23 cellular contexts compared by ENCODE assay signal in genomic region chr14:63603749-63604277, GRCh38. TPM values are rescaled to one million over a fixed set of nuclear protein-coding genes. Genes with fewer than 3 reads are reported as not detected.
DNase-seq lines count a peak whose midpoint lies in the region; ATAC-seq and TF ChIP-seq lines count a peak whose summit lies in the region.
"Had no signal": no experiment of that assay in that cellular context is flagged by ENCODE, and none has a peak within 500 bp of the region (broad histone marks: within the 10 kb centered on the region; RNA-seq: fewer than 3 reads in every experiment).

No MANE protein-coding gene starts in this region.

- CTCF ChIA-PET in activated CD8-positive, alpha-beta T cell treated with anti-CD3 and anti-CD28 coated beads for 36 hours (lab: Charles Lee) = interaction anchor here (1.1 kb wide), 1 partner anchor 92 kb away, joined by 3 read pairs; no protein-coding TSS in a partner anchor
- CTCF ChIA-PET in activated CD8-positive, alpha-beta T cell treated with anti-CD3 and anti-CD28 coated beads, Interleukin-2, amount 10 ng/mL, durations not matched to agents 7 days and 5 days (lab: Charles Lee) = interaction anchor here (1.3 kb wide), 1 partner anchor 215 kb away, joined by 3 read pairs; no protein-coding TSS in a partner anchor

- no peak for ATAC-seq in activated CD8-positive, alpha-beta T cell treated with anti-CD3 and anti-CD28 coated beads for 36 hours
- ATAC-seq in activated CD8-positive, alpha-beta T cell treated with anti-CD3 and anti-CD28 coated beads, Interleukin-2, amount 10 ng/mL, durations not matched to agents 7 days and 5 days = no peak
- ATAC-seq in central memory CD8-positive, alpha-beta T cell (replicated peaks; ENCODE audit: extremely low read depth, poor library complexity, severe bottlenecking) = no peak
- no peak for ATAC-seq in GM21619 (IDR thresholded peaks at IDR 0.05; ENCODE audit: unreplicated experiment)
- ATAC-seq: activated CD8-positive, alpha-beta memory T cell treated with anti-CD3 and anti-CD28 coated beads, Interleukin-2, amount 10 ng/mL, durations not matched to agents 7 days and 5 days; HCT116 had no signal

- H3K9me3 Mint-ChIP-seq in activated CD8-positive, alpha-beta T cell treated with anti-CD3 and anti-CD28 coated beads for 36 hours = peaks cover 5% of the 10 kb centered on the region
- H3K9me3 Mint-ChIP-seq in activated CD8-positive, alpha-beta T cell treated with anti-CD3 and anti-CD28 coated beads, Interleukin-2, amount 10 ng/mL, durations not matched to agents 7 days and 5 days (ENCODE audit: insufficient read depth) = no peaks in the 10 kb centered on the region
- no peaks in the 10 kb centered on the region for H3K9me3 Mint-ChIP-seq in central memory CD8-positive, alpha-beta T cell
- H3K9me3 Mint-ChIP-seq: activated T-helper 2 cell treated with anti-CD3 and anti-CD28 coated beads, Interferon-gamma antibody, Interleukin-2, Interleukin-4, amounts not matched to agents 10 μg/mL and 5 μg/mL and 100 μg/mL, durations not matched to agents 14 hours and 24 hours and 36 hours had no signal

- H3K4me1 Mint-ChIP-seq in activated CD8-positive, alpha-beta T cell treated with anti-CD3 and anti-CD28 coated beads for 36 hours (ENCODE audit: low read depth) = peaks cover 8% of the 10 kb centered on the region
- peaks cover 6% of the 10 kb centered on the region for H3K4me1 Mint-ChIP-seq in activated CD8-positive, alpha-beta T cell treated with anti-CD3 and anti-CD28 coated beads, Interleukin-2, amount 10 ng/mL, durations not matched to agents 7 days and 5 days (ENCODE audit: low read depth)
- peaks cover 20% of the 10 kb centered on the region for H3K4me1 Mint-ChIP-seq in central memory CD8-positive, alpha-beta T cell

- no peaks in the 10 kb centered on the region for H3K27me3 Mint-ChIP-seq in activated CD8-positive, alpha-beta T cell treated with anti-CD3 and anti-CD28 coated beads for 36 hours
- H3K27me3 Mint-ChIP-seq in activated CD8-positive, alpha-beta T cell treated with anti-CD3 and anti-CD28 coated beads, Interleukin-2, amount 10 ng/mL, durations not matched to agents 7 days and 5 days (ENCODE audit: low read depth) = no peaks in the 10 kb centered on the region
- no peaks in the 10 kb centered on the region for H3K27me3 Mint-ChIP-seq in central memory CD8-positive, alpha-beta T cell
- H3K27me3 Mint-ChIP-seq: activated CD8-positive, alpha-beta memory T cell treated with anti-CD3 and anti-CD28 coated beads, Interleukin-2, amount 10 ng/mL, durations not matched to agents 7 days and 5 days had no signal

- POLR2A ChIA-PET in activated CD8-positive, alpha-beta T cell treated with anti-CD3 and anti-CD28 coated beads for 36 hours (lab: Charles Lee) = no interaction called here
- POLR2A ChIA-PET in activated CD8-positive, alpha-beta T cell treated with anti-CD3 and anti-CD28 coated beads, Interleukin-2, amount 10 ng/mL, durations not matched to agents 7 days and 5 days (lab: Charles Lee) = no interaction called here

- peaks cover 43% of the 10 kb centered on the region for H3K36me3 Mint-ChIP-seq in activated CD8-positive, alpha-beta T cell treated with anti-CD3 and anti-CD28 coated beads for 36 hours (ENCODE audit: low read depth)
- peaks cover 42% of the 10 kb centered on the region for H3K36me3 Mint-ChIP-seq in activated CD8-positive, alpha-beta T cell treated with anti-CD3 and anti-CD28 coated beads, Interleukin-2, amount 10 ng/mL, durations not matched to agents 7 days and 5 days (ENCODE audit: low read depth)
- peaks cover 17% of the 10 kb centered on the region for H3K36me3 Mint-ChIP-seq in central memory CD8-positive, alpha-beta T cell (ENCODE audit: insufficient read depth)

- intact Hi-C loops in activated CD8-positive, alpha-beta T cell treated with anti-CD3 and anti-CD28 coated beads for 36 hours (cut with micrococcal nuclease) = no loop called here

- peak overlapping the region; percentile 19 for H3K27ac Mint-ChIP-seq in activated CD8-positive, alpha-beta T cell treated with anti-CD3 and anti-CD28 coated beads for 36 hours
- H3K27ac Mint-ChIP-seq in activated CD8-positive, alpha-beta T cell treated with anti-CD3 and anti-CD28 coated beads, Interleukin-2, amount 10 ng/mL, durations not matched to agents 7 days and 5 days = no peak overlapping the region
- H3K27ac Mint-ChIP-seq in central memory CD8-positive, alpha-beta T cell (ENCODE audit: low read depth) = peak overlapping the region; percentile 77
- H3K27ac Mint-ChIP-seq: activated CD8-positive, alpha-beta memory T cell treated with anti-CD3 and anti-CD28 coated beads, Interleukin-2, amount 10 ng/mL, durations not matched to agents 7 days and 5 days; activated T-helper 2 cell treated with anti-CD3 and anti-CD28 coated beads, Interferon-gamma antibody, Interleukin-2, Interleukin-4, amounts not matched to agents 10 μg/mL and 5 μg/mL and 100 μg/mL, durations not matched to agents 14 hours and 24 hours and 36 hours had no signal

- TF ChIP-seq CTCF in activated CD8-positive, alpha-beta T cell treated with anti-CD3 and anti-CD28 coated beads for 36 hours (IDR thresholded peaks at IDR 0.05) = no peak

- no peak overlapping the region for H3K4me3 Mint-ChIP-seq in activated CD8-positive, alpha-beta T cell treated with anti-CD3 and anti-CD28 coated beads for 36 hours
- H3K4me3 Mint-ChIP-seq in activated CD8-positive, alpha-beta T cell treated with anti-CD3 and anti-CD28 coated beads, Interleukin-2, amount 10 ng/mL, durations not matched to agents 7 days and 5 days = no peak overlapping the region
- no peak overlapping the region for H3K4me3 Mint-ChIP-seq in central memory CD8-positive, alpha-beta T cell
- H3K4me3 Mint-ChIP-seq: activated CD8-positive, alpha-beta memory T cell treated with anti-CD3 and anti-CD28 coated beads, Interleukin-2, amount 10 ng/mL, durations not matched to agents 7 days and 5 days; neural crest cell had no signal

- no peak for DNase-seq in activated CD8-positive, alpha-beta T cell treated with anti-CD3 and anti-CD28 coated beads for 36 hours
- DNase-seq in activated CD8-positive, alpha-beta T cell treated with anti-CD3 and anti-CD28 coated beads, Interleukin-2, amount 10 ng/mL, durations not matched to agents 7 days and 5 days = no peak
- DNase-seq in NCI-H1694 treated with DMSO at 0.1 percent for 48 hours (lab: John Stamatoyannopoulos, UW) = peak; percentile 78
- no peak for DNase-seq in central memory CD8-positive, alpha-beta T cell (ENCODE audit: low spot score in 2 of 2)
- peak; percentile 40 for DNase-seq in renal cortical epithelial cell (ENCODE audit: low read depth)
- DNase-seq in KG1 (lab: John Stamatoyannopoulos, UW) = no peak
- DNase-seq in Ammon's horn (ENCODE audit: low spot score) = no peak
- DNase-seq: activated CD4-positive, alpha-beta T cell treated with anti-CD3 and anti-CD28 coated beads for 1 hour; activated CD8-positive, alpha-beta memory T cell treated with anti-CD3 and anti-CD28 coated beads, Interleukin-2, amount 10 ng/mL, durations not matched to agents 7 days and 5 days; COR-L47; hypothalamus; kidney glomerular epithelial cell; mesendoderm; NCI-H1105 treated with DMSO at 0.1 percent for 48 hours; NCI-H526; PC-9; stimulated activated CD4-positive, alpha-beta T cell treated with anti-CD3 and anti-CD28 coated beads, Interleukin-4, amount 100 ng/mL, for 4 hours; T1000 had no signal

RNA-seq across cellular contexts. Expression of gene WDR89, which starts 37.9 kb away (rescaled TPM):
- total RNA-seq in activated CD8-positive, alpha-beta T cell treated with anti-CD3 and anti-CD28 coated beads for 36 hours = 10 to 100 TPM; 30.9 to 33.4 TPM
- 10 to 100 TPM; 21.8 to 21.9 TPM for total RNA-seq in activated CD8-positive, alpha-beta T cell treated with anti-CD3 and anti-CD28 coated beads, Interleukin-2, amount 10 ng/mL, durations not matched to agents 7 days and 5 days
- 21.4 and 26.0 TPM in 2 replicates for total RNA-seq in renal cortical epithelial cell
- total RNA-seq: ascending aorta had no signal

Comparison
In these comparisons a context has a peak if more than half of its experiments do, and no peak if none do; other contexts are left out.
1. DNase-seq: peak in NCI-H1694 treated with DMSO at 0.1 percent for 48 hours (single experiment) and renal cortical epithelial cell (single experiment); none in activated CD8-positive, alpha-beta T cell treated with anti-CD3 and anti-CD28 coated beads for 36 hours (single experiment), activated CD8-positive, alpha-beta T cell treated with anti-CD3 and anti-CD28 coated beads, Interleukin-2, amount 10 ng/mL, durations not matched to agents 7 days and 5 days (single experiment), central memory CD8-positive, alpha-beta T cell (0 of 2), KG1 (single experiment) and Ammon's horn (single experiment).